ENCODE assay signal across 1 cellular context in genomic region chr7:112206238-112207105, GRCh38.
TF ChIP-seq lines count a peak whose summit lies in the region.

Gene DOCK4 (minus strand): TSS chr7:112206399. CDS start chr7:112206138, 261 bp downstream.
Gene ZNF277 (plus strand): TSS chr7:112206695. CDS start chr7:112206717, 22 bp downstream.

TF ChIP-seq in HepG2, 621 proteins besides CTCF, POLR2A, EP300 and RAD21 (continued from another document and continues in another):
- peak; percentile 100 for TF ChIP-seq SP4 (CRISPR knock-in tag; IDR thresholded peaks at IDR 0.05)
- peak; percentile 46 for TF ChIP-seq POLR2AphosphoS5 (IDR thresholded peaks at IDR 0.05; ENCODE audit: low read depth, low read length)
- TF ChIP-seq ATF2 (CRISPR knock-in tag; IDR thresholded peaks at IDR 0.05) = no peak
- TF ChIP-seq PCBP1 (IDR thresholded peaks at IDR 0.05; ENCODE audit: borderline replicate concordance, low read depth, low read length) = peak; percentile 92; the same call in 1 of the 2 replicates
- TF ChIP-seq KMT2B (CRISPR knock-in tag; IDR thresholded peaks at IDR 0.05) = peak; percentile 80
- 0 out of 2 replicates have a peak, but pooled peaks have one; percentile 14 for TF ChIP-seq NCOA2 (CRISPR knock-in tag; IDR thresholded peaks at IDR 0.05)
- 0 out of 2 replicates have a peak, but pooled peaks have one; percentile 7 for TF ChIP-seq FOSL1 (CRISPR knock-in tag; IDR thresholded peaks at IDR 0.05; ENCODE audit: borderline replicate concordance)
- peak; percentile 89; the same call in 1 of the 2 replicates for TF ChIP-seq CCDC6 (CRISPR knock-in tag; IDR thresholded peaks at IDR 0.05)
- TF ChIP-seq HNF1B (CRISPR knock-in tag; IDR thresholded peaks at IDR 0.05) = peak; percentile 57
- peak; percentile 10; the same call in 1 of the 2 replicates for TF ChIP-seq KDM4B (CRISPR knock-in tag; IDR thresholded peaks at IDR 0.05)
- 0 out of 2 replicates have a peak, but pooled peaks have one; percentile 46 for TF ChIP-seq RNF219 (CRISPR knock-in tag; IDR thresholded peaks at IDR 0.05)
- TF ChIP-seq MTA1 (CRISPR knock-in tag; IDR thresholded peaks at IDR 0.05; ENCODE audit: borderline replicate concordance) = 0 out of 2 replicates have a peak, but pooled peaks have one; percentile 53
- peak; percentile 65; the same call in 1 of the 2 replicates for TF ChIP-seq BHLHE40 (IDR thresholded peaks at IDR 0.05; ENCODE audit: low read length)
- peak; percentile 81 for TF ChIP-seq ZNF543 (CRISPR knock-in tag; IDR thresholded peaks at IDR 0.05)
- peak; percentile 78 for TF ChIP-seq ZNF687 (CRISPR knock-in tag; IDR thresholded peaks at IDR 0.05)
- peak; percentile 27; the same call in 1 of the 2 replicates for TF ChIP-seq MEIS1 (CRISPR knock-in tag; IDR thresholded peaks at IDR 0.05; ENCODE audit: borderline replicate concordance)
- peak; percentile 21; the same call in 1 of the 2 replicates for TF ChIP-seq GATAD1 (CRISPR knock-in tag; IDR thresholded peaks at IDR 0.05)
- TF ChIP-seq ZNF691 (CRISPR knock-in tag; IDR thresholded peaks at IDR 0.05; ENCODE audit: borderline replicate concordance, low read depth) = peak; percentile 24; the same call in 1 of the 2 replicates
- no peak for TF ChIP-seq FOXK2 (IDR thresholded peaks at IDR 0.05)
- peak; percentile 93; the same call in 1 of the 2 replicates for TF ChIP-seq KMT2A (CRISPR knock-in tag; IDR thresholded peaks at IDR 0.05)
- peak; percentile 29; the same call in 1 of the 2 replicates for TF ChIP-seq ZNF350 (CRISPR knock-in tag; IDR thresholded peaks at IDR 0.05; ENCODE audit: borderline replicate concordance, low read depth)
- peak; percentile 50; the same call in 1 of the 2 replicates for TF ChIP-seq TARDBP (CRISPR knock-in tag; IDR thresholded peaks at IDR 0.05)
- TF ChIP-seq ZNF318 (CRISPR knock-in tag; IDR thresholded peaks at IDR 0.05) = no peak
- TF ChIP-seq MAX (IDR thresholded peaks at IDR 0.05) = peak; percentile 51
- peak; percentile 51; the same call in 1 of the 2 replicates for TF ChIP-seq SOX5 (CRISPR knock-in tag; IDR thresholded peaks at IDR 0.05; ENCODE audit: borderline replicate concordance)
- 0 out of 2 replicates have a peak, but pooled peaks have one; percentile 26 for TF ChIP-seq E2F2 (CRISPR knock-in tag; IDR thresholded peaks at IDR 0.05; ENCODE audit: borderline replicate concordance)
- 0 out of 2 replicates have a peak, but pooled peaks have one; percentile 3 for TF ChIP-seq HNF4A (CRISPR knock-in tag; IDR thresholded peaks at IDR 0.05)
- peak; percentile 12; the same call in 1 of the 2 replicates for TF ChIP-seq PAXIP1 (CRISPR knock-in tag; conservative IDR thresholded peaks at IDR 0.05)
- TF ChIP-seq SP1 (IDR thresholded peaks at IDR 0.05) = no peak
- peak; percentile 94 for TF ChIP-seq SP1 (CRISPR knock-in tag; IDR thresholded peaks at IDR 0.05)
